Comparison of ENCODE assay signal across 11 cellular contexts in genomic region chr19:42465827-42466280, GRCh38. TPM values are rescaled to one million over a fixed set of nuclear protein-coding genes. Genes with fewer than 3 reads are reported as not detected.
DNase-seq lines count a peak whose midpoint lies in the region; ATAC-seq and FAIRE-seq lines count a peak whose summit lies in the region.
"Had no signal": no experiment of that assay in that cellular context is flagged by ENCODE, and none has a peak within 500 bp of the region (broad histone marks: within the 10 kb centered on the region; RNA-seq: fewer than 3 reads in every experiment).

No MANE protein-coding gene starts in this region.

- ATAC-seq in HG03039 (IDR thresholded peaks at IDR 0.05; ENCODE audit: unreplicated experiment) (peak; percentile 64), HG02970 (IDR thresholded peaks at IDR 0.05; ENCODE audit: low FRiP score, unreplicated experiment) (no peak)
- no peak for ATAC-seq in activated naive CD8-positive, alpha-beta T cell treated with anti-CD3 and anti-CD28 coated beads, Interleukin-2, amount 50 U/mL, for 24 hours
- ATAC-seq: Panc1 had no signal

- FAIRE-seq in HTR-8/SVneo (lab: Jason Lieb, UNC), result no peak
- FAIRE-seq: D721Med had no signal

- no peak overlapping the region for H3K4me3 Mint-ChIP-seq in activated naive CD8-positive, alpha-beta T cell treated with anti-CD3 and anti-CD28 coated beads, Interleukin-2, amount 50 U/mL, for 24 hours

- H3K9me3 Mint-ChIP-seq in activated naive CD8-positive, alpha-beta T cell treated with anti-CD3 and anti-CD28 coated beads, Interleukin-2, amount 50 U/mL, for 24 hours, result no peaks in the 10 kb centered on the region

- peak; percentile 39 for DNase-seq in CD1c-positive myeloid dendritic cell (ENCODE audit: extremely low spot score)
- DNase-seq in GM19238 (ENCODE audit: insufficient read length, low spot score), result peak; percentile 61
- DNase-seq in activated naive CD8-positive, alpha-beta T cell treated with anti-CD3 and anti-CD28 coated beads, Interleukin-2, amount 50 U/mL, for 24 hours, result no peak
- DNase-seq in mucosa of gallbladder (ENCODE audit: low spot score), result no peak
- DNase-seq in HTR-8/SVneo (ENCODE audit: insufficient read length, low spot score), result no peak
- DNase-seq in stimulated activated CD4-positive, alpha-beta T cell treated with anti-CD3 and anti-CD28 coated beads, Interleukin-4, amount 100 ng/mL, for 24 hours, result no peak

- H3K27me3 Mint-ChIP-seq in activated naive CD8-positive, alpha-beta T cell treated with anti-CD3 and anti-CD28 coated beads, Interleukin-2, amount 50 U/mL, for 24 hours, result no peaks in the 10 kb centered on the region

- H3K36me3 Mint-ChIP-seq in activated naive CD8-positive, alpha-beta T cell treated with anti-CD3 and anti-CD28 coated beads, Interleukin-2, amount 50 U/mL, for 24 hours (ENCODE audit: low read depth), result no peaks in the 10 kb centered on the region

- H3K4me1 Mint-ChIP-seq in activated naive CD8-positive, alpha-beta T cell treated with anti-CD3 and anti-CD28 coated beads, Interleukin-2, amount 50 U/mL, for 24 hours, result peaks cover 36% of the 10 kb centered on the region

- H3K27ac Mint-ChIP-seq in activated naive CD8-positive, alpha-beta T cell treated with anti-CD3 and anti-CD28 coated beads, Interleukin-2, amount 50 U/mL, for 24 hours, result peak overlapping the region; percentile 23

RNA-seq across cellular contexts. Expression of gene CXCL17, which starts 23.1 kb away (rescaled TPM):
- 2.1 TPM for total RNA-seq in mucosa of gallbladder
- total RNA-seq: epithelial cell of proximal tubule had no signal

RNA-seq across cellular contexts. Expression of gene LIPE, which starts 38.7 kb away (rescaled TPM):
- total RNA-seq in mucosa of gallbladder, result 20.9 TPM

Comparison
In these comparisons a context has a peak if more than half of its experiments do, and no peak if none do; other contexts are left out.
1. DNase-seq: peak in CD1c-positive myeloid dendritic cell (single experiment) and GM19238 (single experiment); none in activated naive CD8-positive, alpha-beta T cell treated with anti-CD3 and anti-CD28 coated beads, Interleukin-2, amount 50 U/mL, for 24 hours (single experiment), mucosa of gallbladder (single experiment), HTR-8/SVneo (single experiment) and stimulated activated CD4-positive, alpha-beta T cell treated with anti-CD3 and anti-CD28 coated beads, Interleukin-4, amount 100 ng/mL, for 24 hours (single experiment).